ENCODE assay signal across 8 cellular contexts in the genomic region with DNA sequence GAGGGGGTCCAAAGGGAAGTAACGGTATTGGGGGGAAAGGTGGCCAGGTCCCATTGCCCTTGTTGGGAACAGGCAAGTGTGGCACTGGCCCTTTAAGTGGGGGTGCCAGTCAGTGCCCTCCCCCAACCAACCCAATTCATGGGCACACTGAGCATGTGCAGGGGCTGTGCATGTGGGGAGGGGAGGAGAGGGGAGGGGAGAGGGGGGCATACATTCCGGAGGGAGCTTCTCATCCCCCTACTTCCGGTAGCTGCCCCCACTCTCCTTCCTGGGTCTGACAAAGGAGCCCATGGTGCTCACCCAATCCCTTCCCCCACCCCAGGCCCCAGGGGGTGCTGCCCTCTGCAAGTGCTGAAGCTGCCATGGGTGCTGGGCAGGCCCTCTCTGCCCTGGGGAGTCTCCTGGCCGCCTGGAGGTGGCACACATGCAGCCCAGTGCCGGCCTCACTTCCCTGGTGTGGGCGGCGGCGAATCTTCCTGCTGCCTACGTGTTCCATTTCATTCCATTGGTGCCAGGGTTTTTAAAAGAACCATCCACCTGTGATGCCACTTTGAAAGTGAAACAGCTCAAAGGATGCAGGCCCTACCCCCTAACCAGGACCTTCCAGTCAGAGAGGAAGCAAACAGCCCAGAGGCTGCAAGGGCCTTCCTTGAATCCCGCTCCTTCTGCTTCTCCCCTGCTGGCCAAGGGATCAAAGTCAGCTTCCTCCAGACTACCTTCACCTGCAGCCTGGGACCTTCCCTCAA. TPM values are rescaled to one million over a fixed set of nuclear protein-coding genes. Genes with fewer than 3 reads are reported as not detected.
DNase-seq lines count a peak whose midpoint lies in the region; ATAC-seq, FAIRE-seq and TF ChIP-seq lines count a peak whose summit lies in the region.

No MANE protein-coding gene starts in this region.

- TF ChIP-seq POLR2A in GM12891 (IDR thresholded peaks at IDR 0.05; ENCODE audit: low read depth, low read length) (no peak), esophagus muscularis mucosa (IDR thresholded peaks at IDR 0.05; ENCODE audit: low read depth) (no peak)

- H3K4me3 ChIP-seq in esophagus muscularis mucosa, result peak overlapping the region; percentile 48 to 63 (median 52)

- FAIRE-seq in GM12891 (lab: Jason Lieb, UNC), result peak; percentile 94

- H3K27me3 ChIP-seq in esophagus muscularis mucosa, result no peaks in the 10 kb centered on the region

- TF ChIP-seq EP300 in esophagus muscularis mucosa (IDR thresholded peaks at IDR 0.05), result no peak

- peak overlapping the region; percentile 88 to 97 (median 90) for H3K27ac ChIP-seq in esophagus muscularis mucosa (replicated peaks in 1 of 4)

- peaks cover 25 to 57% (median 54%) of the 10 kb centered on the region in 4 donors for H3K4me1 ChIP-seq in esophagus muscularis mucosa

- TF ChIP-seq CTCF in esophagus muscularis mucosa (IDR thresholded peaks at IDR 0.05), result peak in 1 of 3 experiments; percentile 8

- WGBS in esophagus muscularis mucosa, result 27% methylated on average over 8 of the region's 10 CpGs

- DNase-seq in GM12891 (ENCODE audit: insufficient read length, low spot score) (no peak), NCI-H510A (lab: John Stamatoyannopoulos, UW) (peak; percentile 71), esophagus muscularis mucosa (ENCODE audit: extremely low spot score) (no peak), naive B cell (peak; percentile 54), NCI-H1048 (lab: John Stamatoyannopoulos, UW) (no peak)
- peak; percentile 78 for DNase-seq in activated CD8-positive, alpha-beta memory T cell treated with anti-CD3 and anti-CD28 coated beads, Interleukin-2, amount 50 U/mL, for 48 hours
- peak; percentile 54 to 74 for DNase-seq in stimulated activated naive CD8-positive, alpha-beta T cell treated with anti-CD3 and anti-CD28 coated beads, Interleukin-15, amount 100 ng/mL, for 72 hours

- no peaks in the 10 kb centered on the region for H3K36me3 Mint-ChIP-seq in naive B cell

- no peaks in the 10 kb centered on the region for H3K9me3 Mint-ChIP-seq in naive B cell
- no peaks in the 10 kb centered on the region for H3K9me3 Mint-ChIP-seq in stimulated activated naive CD8-positive, alpha-beta T cell treated with anti-CD3 and anti-CD28 coated beads, Interleukin-15, amount 100 ng/mL, for 72 hours

- H3K36me3 ChIP-seq in esophagus muscularis mucosa, result peaks cover 0 to 12% (median 10%) of the 10 kb centered on the region in 4 donors

- H3K27me3 Mint-ChIP-seq in naive B cell, result no peaks in the 10 kb centered on the region
- no peaks in the 10 kb centered on the region for H3K27me3 Mint-ChIP-seq in stimulated activated naive CD8-positive, alpha-beta T cell treated with anti-CD3 and anti-CD28 coated beads, Interleukin-15, amount 100 ng/mL, for 72 hours

- peak overlapping the region; percentile 53 to 94 (median 87) for H3K27ac Mint-ChIP-seq in naive B cell
- peak overlapping the region; percentile 93 to 94 for H3K27ac Mint-ChIP-seq in stimulated activated naive CD8-positive, alpha-beta T cell treated with anti-CD3 and anti-CD28 coated beads, Interleukin-15, amount 100 ng/mL, for 72 hours

- H3K4me3 Mint-ChIP-seq in naive B cell, result peak overlapping the region; percentile 81 to 91 (median 88)
- H3K4me3 Mint-ChIP-seq in stimulated activated naive CD8-positive, alpha-beta T cell treated with anti-CD3 and anti-CD28 coated beads, Interleukin-15, amount 100 ng/mL, for 72 hours, result peak overlapping the region; percentile 84 to 88

- ATAC-seq in naive B cell (ENCODE audit: low read depth in 2 of 2) (peak; percentile 81 to 85), HG03457 (IDR thresholded peaks at IDR 0.05; ENCODE audit: unreplicated experiment) (no peak)
- ATAC-seq in stimulated activated naive CD8-positive, alpha-beta T cell treated with anti-CD3 and anti-CD28 coated beads, Interleukin-15, amount 100 ng/mL, for 72 hours, result peak; percentile 88

- intact Hi-C loops in esophagus muscularis mucosa (cut with DNase I), result no loop called here

- H3K4me1 Mint-ChIP-seq in naive B cell, result peaks cover 7 to 24% (median 12%) of the 10 kb centered on the region in 3 donors
- peaks cover 43% of the 10 kb centered on the region for H3K4me1 Mint-ChIP-seq in stimulated activated naive CD8-positive, alpha-beta T cell treated with anti-CD3 and anti-CD28 coated beads, Interleukin-15, amount 100 ng/mL, for 72 hours

- H3K9me3 ChIP-seq in esophagus muscularis mucosa, result no peaks in the 10 kb centered on the region

TF ChIP-seq in GM12891, 5 proteins besides CTCF, POLR2A, EP300 and RAD21:
- TF ChIP-seq PAX5 (IDR thresholded peaks at IDR 0.05; ENCODE audit: insufficient read depth, low read length, severe bottlenecking) (no peak), SPI1 (IDR thresholded peaks at IDR 0.05; ENCODE audit: low read depth, low read length) (no peak), POU2F2 (IDR thresholded peaks at IDR 0.05; ENCODE audit: low read depth, low read length) (no peak), TAF1 (IDR thresholded peaks at IDR 0.05; ENCODE audit: low read depth, low read length) (peak; percentile 50; the same call in 1 of the 2 replicates)

RNA-seq across cellular contexts. Expression of gene HEXIM2, which starts 11.0 kb away (rescaled TPM):
- 8.7 TPM for polyA plus RNA-seq in GM12891 (2012; ENCODE audit: low read depth, missing spikeins)
- 1 to 10 TPM; 4.0 to 8.4 (median 7.0) TPM for total RNA-seq in esophagus muscularis mucosa
- polyA plus RNA-seq in naive B cell (ENCODE audit: low read depth in 6 of 6), result 1 to 10 TPM; 2.1 to 6.7 (median 4.3) TPM

RNA-seq across cellular contexts. Expression of gene HEXIM1, which starts 24.4 kb away (rescaled TPM):
- polyA plus RNA-seq in GM12891 (2012; ENCODE audit: low read depth, missing spikeins), result 21.4 TPM
- total RNA-seq in esophagus muscularis mucosa, result 10 to 100 TPM; 32.1 to 58.2 (median 45.3) TPM
- polyA plus RNA-seq in naive B cell (ENCODE audit: low read depth in 6 of 6), result 1 to 10 TPM; 3.2 to 5.3 (median 4.1) TPM

RNA-seq across cellular contexts. Expression of gene ACBD4, which starts 37.2 kb away (rescaled TPM):
- 8.1 TPM for polyA plus RNA-seq in GM12891 (2012; ENCODE audit: low read depth, missing spikeins)
- 10 to 100 TPM; 20.9 to 34.8 (median 23.5) TPM for total RNA-seq in esophagus muscularis mucosa
- 10 to 100 TPM; 15.4 to 27.1 (median 20.4) TPM for polyA plus RNA-seq in naive B cell (ENCODE audit: low read depth in 6 of 6)

RNA-seq across cellular contexts. Expression of gene PLCD3, which starts 40.4 kb away (rescaled TPM):
- polyA plus RNA-seq in GM12891 (2012; ENCODE audit: low read depth, missing spikeins), result 0.53 TPM
- total RNA-seq in esophagus muscularis mucosa, result 100 to 1,000 TPM in 2 of 4 donors, 10 to 100 TPM in 2; 49.4 to 154 (median 106) TPM
- not detected for polyA plus RNA-seq in naive B cell (ENCODE audit: low read depth in 6 of 6)

RNA-seq across cellular contexts. Expression of gene FMNL1, which starts 49.0 kb away (rescaled TPM):
- polyA plus RNA-seq in GM12891 (2012; ENCODE audit: low read depth, missing spikeins), result 49.2 TPM
- total RNA-seq in esophagus muscularis mucosa, result 10 to 100 TPM; 11.0 to 26.7 (median 19.6) TPM
- 10 to 100 TPM; 16.9 to 47.0 (median 22.3) TPM for polyA plus RNA-seq in naive B cell (ENCODE audit: low read depth in 6 of 6)

Comparison
In these comparisons a context has a peak if more than half of its experiments do, and no peak if none do; other contexts are left out.
1. DNase-seq: peak in NCI-H510A (single experiment), activated CD8-positive, alpha-beta memory T cell treated with anti-CD3 and anti-CD28 coated beads, Interleukin-2, amount 50 U/mL, for 48 hours (single experiment), naive B cell (single experiment) and stimulated activated naive CD8-positive, alpha-beta T cell treated with anti-CD3 and anti-CD28 coated beads, Interleukin-15, amount 100 ng/mL, for 72 hours (2 of 2); none in GM12891 (single experiment), esophagus muscularis mucosa (single experiment) and NCI-H1048 (single experiment).